ENCODE assay signal across 16 cellular contexts in genomic region chr22:23118647-23119491, GRCh38. TPM values are rescaled to one million over a fixed set of nuclear protein-coding genes. Genes with fewer than 3 reads are reported as not detected.
A peak's percentile ranks its signal among the peaks of the same experiment; 100 is the strongest.
DNase-seq lines count a peak whose midpoint lies in the region; TF ChIP-seq lines count a peak whose summit lies in the region.
"Had no signal": no experiment of that assay in that cellular context is flagged by ENCODE, and none has a peak within 500 bp of the region (broad histone marks: within the 10 kb centered on the region; RNA-seq: fewer than 3 reads in every experiment).

No MANE protein-coding gene starts in this region.

- in situ Hi-C loops in mammary epithelial cell (cut with MboI; ENCODE audit: low sequenced_read_pairs in 2 of 2), result no loop called here

- no peaks in the 10 kb centered on the region for H3K9me2 ChIP-seq in Karpas-422 (replicated peaks; ENCODE audit: insufficient read depth, low read length)

- H4K20me1 ChIP-seq in Karpas-422 (ENCODE audit: insufficient read depth, low read depth, low read length) (no peaks in the 10 kb centered on the region), osteoblast (ENCODE audit: insufficient read depth, low read length) (no peaks in the 10 kb centered on the region), mammary epithelial cell (ENCODE audit: insufficient read depth, low read length) (no peaks in the 10 kb centered on the region)

- peaks cover 17% of the 10 kb centered on the region for H3K4me1 Mint-ChIP-seq in activated CD4-positive, alpha-beta memory T cell treated with anti-CD3 and anti-CD28 coated beads for 36 hours (ENCODE audit: low read depth)
- H3K4me1 Mint-ChIP-seq in activated CD4-positive, alpha-beta memory T cell treated with anti-CD3 and anti-CD28 coated beads, Interleukin-2, amount 10 ng/mL, durations not matched to agents 7 days and 5 days, result peaks cover 12% of the 10 kb centered on the region
- H3K4me1 Mint-ChIP-seq in brain, result peaks cover 7% of the 10 kb centered on the region

- H3K27me3 Mint-ChIP-seq in activated CD4-positive, alpha-beta memory T cell treated with anti-CD3 and anti-CD28 coated beads for 36 hours, result no peaks in the 10 kb centered on the region
- H3K27me3 Mint-ChIP-seq in activated CD4-positive, alpha-beta memory T cell treated with anti-CD3 and anti-CD28 coated beads, Interleukin-2, amount 10 ng/mL, durations not matched to agents 7 days and 5 days, result no peaks in the 10 kb centered on the region
- H3K27me3 Mint-ChIP-seq in brain, result no peaks in the 10 kb centered on the region

- POLR2A ChIA-PET in activated CD4-positive, alpha-beta memory T cell treated with anti-CD3 and anti-CD28 coated beads for 36 hours (lab: Charles Lee), result interaction anchor here (1.0 kb wide), 1 partner anchor 12 kb away, joined by 3 read pairs; no protein-coding TSS in a partner anchor
- POLR2A ChIA-PET in activated CD4-positive, alpha-beta memory T cell treated with anti-CD3 and anti-CD28 coated beads, Interleukin-2, amount 10 ng/mL, durations not matched to agents 7 days and 5 days (lab: Charles Lee), result interaction anchor here (1.0 to 2.0 kb wide), 4 partner anchors 18 to 31 kb away, joined by 3 to 5 read pairs (median 4); partner anchors contain the start of gene RSPH14

- no peaks in the 10 kb centered on the region for H3K79me2 ChIP-seq in Karpas-422 (ENCODE audit: low read length)
- no peaks in the 10 kb centered on the region for H3K79me2 ChIP-seq in osteoblast (ENCODE audit: insufficient read depth, low read length)
- no peaks in the 10 kb centered on the region for H3K79me2 ChIP-seq in mammary epithelial cell (ENCODE audit: insufficient read depth, low read length)

- H3K4me1 ChIP-seq in Karpas-422 (ENCODE audit: low read length), result peaks cover 27% of the 10 kb centered on the region
- no peaks in the 10 kb centered on the region for H3K4me1 ChIP-seq in osteoblast (ENCODE audit: insufficient read depth, low read length)
- no peaks in the 10 kb centered on the region for H3K4me1 ChIP-seq in mammary epithelial cell (ENCODE audit: insufficient read depth, low read length)
- H3K4me1 ChIP-seq: colonic mucosa had no signal

- H2AFZ ChIP-seq in Karpas-422 (ENCODE audit: low read length) (no peak overlapping the region), osteoblast (ENCODE audit: low read length) (no peak overlapping the region), mammary epithelial cell (ENCODE audit: low read depth, low read length) (no peak overlapping the region)

- BruUV-seq in mammary epithelial cell (replicated peaks; lab: Mats Ljungman, UMichigan), result no TSS peak

- no peaks in the 10 kb centered on the region for H3K36me3 ChIP-seq in Karpas-422 (ENCODE audit: insufficient read depth, low read length)
- no peaks in the 10 kb centered on the region for H3K36me3 ChIP-seq in osteoblast (ENCODE audit: insufficient read depth, low read length)
- H3K36me3 ChIP-seq in mammary epithelial cell (ENCODE audit: insufficient read depth, low read length), result no peaks in the 10 kb centered on the region
- peaks cover 9% of the 10 kb centered on the region; the same call in 1 of the 2 replicates for H3K36me3 ChIP-seq in WERI-Rb-1
- H3K36me3 ChIP-seq: colonic mucosa had no signal

- dilution Hi-C loops in mammary epithelial cell (cut with HindIII; ENCODE audit: low sequenced_read_pairs), result loop anchor here (5.0 to 10.0 kb wide), 2 partner anchors 77 to 524 kb away; no protein-coding TSS in a partner anchor

- H3K4me3 ChIP-seq in Karpas-422 (ENCODE audit: low read length) (no peak overlapping the region), osteoblast (ENCODE audit: insufficient read depth, low read length) (no peak overlapping the region), mammary epithelial cell (replicated peaks in 1 of 3; ENCODE audit: insufficient read depth in 1 of 3, low read depth in 2 of 3, low read length in 3 of 3) (no peak overlapping the region), WERI-Rb-1 (ENCODE audit: low read depth, low read length) (no peak overlapping the region)
- H3K4me3 ChIP-seq: colonic mucosa had no signal

- intact Hi-C loops in activated CD4-positive, alpha-beta memory T cell treated with anti-CD3 and anti-CD28 coated beads for 36 hours (cut with micrococcal nuclease), result no loop called here
- intact Hi-C loops in mammary epithelial cell (cut with micrococcal nuclease), result no loop called here

- H3K9me3 ChIP-seq in Karpas-422 (ENCODE audit: low read length) (no peaks in the 10 kb centered on the region), osteoblast (ENCODE audit: low read depth, low read length) (no peaks in the 10 kb centered on the region), mammary epithelial cell (replicated peaks; ENCODE audit: insufficient read depth, low read length) (no peaks in the 10 kb centered on the region), WERI-Rb-1 (ENCODE audit: severe bottlenecking) (no peaks in the 10 kb centered on the region)
- H3K9me3 ChIP-seq: colonic mucosa had no signal

- no peaks in the 10 kb centered on the region for H3K9me3 Mint-ChIP-seq in activated CD4-positive, alpha-beta memory T cell treated with anti-CD3 and anti-CD28 coated beads for 36 hours
- H3K9me3 Mint-ChIP-seq in activated CD4-positive, alpha-beta memory T cell treated with anti-CD3 and anti-CD28 coated beads, Interleukin-2, amount 10 ng/mL, durations not matched to agents 7 days and 5 days, result no peaks in the 10 kb centered on the region
- H3K9me3 Mint-ChIP-seq in brain, result no peaks in the 10 kb centered on the region

- CTCF ChIA-PET in activated CD4-positive, alpha-beta memory T cell treated with anti-CD3 and anti-CD28 coated beads for 36 hours (lab: Charles Lee), result interaction anchor here (0.7 to 7.3 kb wide), 6 partner anchors 10 to 267 kb away, joined by 3 to 105 read pairs (median 5); no protein-coding TSS in a partner anchor
- CTCF ChIA-PET in activated CD4-positive, alpha-beta memory T cell treated with anti-CD3 and anti-CD28 coated beads, Interleukin-2, amount 10 ng/mL, durations not matched to agents 7 days and 5 days (lab: Charles Lee), result interaction anchor here (0.6 to 2.3 kb wide), 4 partner anchors 9 to 159 kb away, joined by 3 to 11 read pairs (median 6); no protein-coding TSS in a partner anchor
- CTCF ChIA-PET in mammary epithelial cell (lab: Charles Lee; ENCODE audit: low non-redundant PET), result no interaction called here

- H3K9ac ChIP-seq in Karpas-422 (ENCODE audit: low read length) (0 out of 2 replicates have a peak overlapping the region, but pooled peaks have one; percentile 7), mammary epithelial cell (ENCODE audit: insufficient read depth, low read length) (no peak overlapping the region)

- H3K36me3 Mint-ChIP-seq in activated CD4-positive, alpha-beta memory T cell treated with anti-CD3 and anti-CD28 coated beads for 36 hours, result peaks cover 3% of the 10 kb centered on the region
- H3K36me3 Mint-ChIP-seq in activated CD4-positive, alpha-beta memory T cell treated with anti-CD3 and anti-CD28 coated beads, Interleukin-2, amount 10 ng/mL, durations not matched to agents 7 days and 5 days (ENCODE audit: low read depth), result no peaks in the 10 kb centered on the region
- H3K36me3 Mint-ChIP-seq in brain, result peaks cover 10% of the 10 kb centered on the region

- no peak for DNase-seq in activated CD4-positive, alpha-beta memory T cell treated with anti-CD3 and anti-CD28 coated beads for 36 hours
- no peak for DNase-seq in activated CD4-positive, alpha-beta memory T cell treated with anti-CD3 and anti-CD28 coated beads, Interleukin-2, amount 10 ng/mL, durations not matched to agents 7 days and 5 days
- DNase-seq in Karpas-422 (no peak), osteoblast (ENCODE audit: insufficient read length, low spot score, missing footprints) (peak; percentile 50), mammary epithelial cell (no peak), WERI-Rb-1 (no peak), islet precursor cell (no peak)
- DNase-seq: aorta, colonic mucosa, EL, Kasumi-1, SHP77, trophoblast cell had no signal

- H3K27ac ChIP-seq in Karpas-422 (ENCODE audit: low read length) (peak overlapping the region; percentile 42; the same call in 1 of the 2 replicates), osteoblast (ENCODE audit: low read depth, low read length) (no peak overlapping the region), mammary epithelial cell (ENCODE audit: insufficient read depth, low read depth, low read length) (no peak overlapping the region), WERI-Rb-1 (no peak overlapping the region)
- H3K27ac ChIP-seq: colonic mucosa had no signal

- peak overlapping the region; percentile 52 for H3K4me3 Mint-ChIP-seq in activated CD4-positive, alpha-beta memory T cell treated with anti-CD3 and anti-CD28 coated beads for 36 hours
- no peak overlapping the region for H3K4me3 Mint-ChIP-seq in activated CD4-positive, alpha-beta memory T cell treated with anti-CD3 and anti-CD28 coated beads, Interleukin-2, amount 10 ng/mL, durations not matched to agents 7 days and 5 days
- no peak overlapping the region for H3K4me3 Mint-ChIP-seq in brain

- peak overlapping the region; percentile 82 for H3K27ac Mint-ChIP-seq in activated CD4-positive, alpha-beta memory T cell treated with anti-CD3 and anti-CD28 coated beads for 36 hours
- no peak overlapping the region for H3K27ac Mint-ChIP-seq in activated CD4-positive, alpha-beta memory T cell treated with anti-CD3 and anti-CD28 coated beads, Interleukin-2, amount 10 ng/mL, durations not matched to agents 7 days and 5 days
- H3K27ac Mint-ChIP-seq in brain, result peak overlapping the region in 3 of 5 experiments; percentile 19 to 61 (median 40)

- H3K4me2 ChIP-seq in Karpas-422 (ENCODE audit: low read depth, low read length, poor library complexity, severe bottlenecking) (no peak overlapping the region), osteoblast (ENCODE audit: insufficient read depth, low read length) (no peak overlapping the region), mammary epithelial cell (ENCODE audit: insufficient read depth, low read depth, low read length) (no peak overlapping the region)

- TF ChIP-seq CTCF in brain (conservative IDR thresholded peaks at IDR 0.05) (no peak), osteoblast (IDR thresholded peaks at IDR 0.05; ENCODE audit: extremely low read depth, low read depth, low read length) (no peak), mammary epithelial cell (conservative IDR thresholded peaks at IDR 0.05 in 1 of 2, IDR thresholded peaks at IDR 0.05 in 1 of 2; ENCODE audit: extremely low read depth in 1 of 2, insufficient read depth in 1 of 2, low read depth in 1 of 2, low read length in 2 of 2) (no peak), WERI-Rb-1 (IDR thresholded peaks at IDR 0.05; ENCODE audit: low read depth, low read length) (no peak)

- H3K27me3 ChIP-seq in Karpas-422 (ENCODE audit: low read length) (no peaks in the 10 kb centered on the region), osteoblast (ENCODE audit: insufficient read depth, low read length) (peaks cover 6% of the 10 kb centered on the region), mammary epithelial cell (ENCODE audit: insufficient read depth, low read length) (no peaks in the 10 kb centered on the region), WERI-Rb-1 (ENCODE audit: insufficient read depth, low read depth, severe bottlenecking) (no peaks in the 10 kb centered on the region)
- H3K27me3 ChIP-seq: colonic mucosa had no signal

- WGBS in mammary epithelial cell (ENCODE audit: low coverage, missing lambda C conversion rate), result 90% methylated on average over 7 of the region's 7 CpGs

RNA-seq across cellular contexts. Expression of gene RSPH14, which starts 22.9 kb away (rescaled TPM):
- total RNA-seq in activated CD4-positive, alpha-beta memory T cell treated with anti-CD3 and anti-CD28 coated beads for 36 hours, result under 1 TPM in 1 of 2 experiments, not detected in 1; 0.46 TPM
- not detected for total RNA-seq in activated CD4-positive, alpha-beta memory T cell treated with anti-CD3 and anti-CD28 coated beads, Interleukin-2, amount 10 ng/mL, durations not matched to agents 7 days and 5 days
- 2.6 and 3.1 TPM in 2 replicates for total RNA-seq in Karpas-422 (2014; rRNA removed; shearing (Covaris generic); ENCODE audit: low replicate concordance)
- 4.2 TPM for polyA plus RNA-seq in brain (ENCODE audit: insufficient read depth, low read depth, low replicate concordance)
- under 0.01 TPM in 1 of 2 replicates, not detected in the other for total RNA-seq in osteoblast
- under 1 TPM in 1 of 2 donors, not detected in 1; 0.42 TPM for total RNA-seq in mammary epithelial cell
- polyA plus RNA-seq in mammary epithelial cell, result not detected
- not detected for polyA minus RNA-seq in mammary epithelial cell
- total RNA-seq: A673, mesenteric fat pad had no signal
- polyA plus RNA-seq: aorta had no signal

RNA-seq across cellular contexts. Expression of gene RAB36, which starts 26.4 kb away (rescaled TPM):
- under 1 TPM; 0.31 to 0.46 TPM for total RNA-seq in activated CD4-positive, alpha-beta memory T cell treated with anti-CD3 and anti-CD28 coated beads for 36 hours
- under 1 TPM in 1 of 2 experiments, not detected in 1; 0.33 TPM for total RNA-seq in activated CD4-positive, alpha-beta memory T cell treated with anti-CD3 and anti-CD28 coated beads, Interleukin-2, amount 10 ng/mL, durations not matched to agents 7 days and 5 days
- 4.0 and 10.6 TPM in 2 replicates for total RNA-seq in Karpas-422 (2014; rRNA removed; shearing (Covaris generic); ENCODE audit: low replicate concordance)
- polyA plus RNA-seq in brain (ENCODE audit: insufficient read depth, low read depth, low replicate concordance), result 13.4 TPM
- 7.6 and 8.5 TPM in 2 replicates for total RNA-seq in osteoblast
- 1 to 10 TPM; 8.6 to 8.7 TPM for total RNA-seq in mammary epithelial cell
- 7.6 TPM for polyA plus RNA-seq in mammary epithelial cell
- 20.8 TPM for polyA minus RNA-seq in mammary epithelial cell

RNA-seq across cellular contexts. Expression of gene GNAZ, which starts 48.5 kb away (rescaled TPM):
- 1 to 10 TPM; 1.6 to 2.2 TPM for total RNA-seq in activated CD4-positive, alpha-beta memory T cell treated with anti-CD3 and anti-CD28 coated beads for 36 hours
- under 1 TPM; 0.28 to 0.53 TPM for total RNA-seq in activated CD4-positive, alpha-beta memory T cell treated with anti-CD3 and anti-CD28 coated beads, Interleukin-2, amount 10 ng/mL, durations not matched to agents 7 days and 5 days
- 33.0 and 33.8 TPM in 2 replicates for total RNA-seq in Karpas-422 (2014; rRNA removed; shearing (Covaris generic); ENCODE audit: low replicate concordance)
- polyA plus RNA-seq in brain (ENCODE audit: insufficient read depth, low read depth, low replicate concordance) (48.7 TPM), mammary epithelial cell (0.75 TPM)
- total RNA-seq in osteoblast (0.29 and 0.72 TPM in 2 replicates), mammary epithelial cell (10 to 100 TPM in 1 of 2 donors, 1 to 10 TPM in 1; 2.0 to 12.0 TPM)
- not detected for polyA minus RNA-seq in mammary epithelial cell
